Comparison of ENCODE assay signal across 10 cellular contexts in genomic region chr4:69896530-69897116, GRCh38. TPM values are rescaled to one million over a fixed set of nuclear protein-coding genes. Genes with fewer than 3 reads are reported as not detected.
DNase-seq lines count a peak whose midpoint lies in the region; ATAC-seq, FAIRE-seq and TF ChIP-seq lines count a peak whose summit lies in the region.
"Had no signal": no experiment of that assay in that cellular context is flagged by ENCODE, and none has a peak within 500 bp of the region (broad histone marks: within the 10 kb centered on the region; RNA-seq: fewer than 3 reads in every experiment).

No MANE protein-coding gene starts in this region.

- TF ChIP-seq CTCF in D721Med (IDR thresholded peaks at IDR 0.05; ENCODE audit: insufficient read depth, missing control alignments) = peak; percentile 44
- TF ChIP-seq CTCF in LNCaP clone FGC (IDR thresholded peaks at IDR 0.05; ENCODE audit: control insufficient read depth, extremely low read depth, insufficient read depth) = peak; percentile 50
- peak; percentile 47 for TF ChIP-seq CTCF in brain microvascular endothelial cell (IDR thresholded peaks at IDR 0.05; ENCODE audit: low read depth, low read length, missing control alignments)
- TF ChIP-seq CTCF in liver (IDR thresholded peaks at IDR 0.05; ENCODE audit: low read depth, low read length, missing input control) = peak; percentile 56

- in situ Hi-C loops in brain microvascular endothelial cell (cut with HindIII; ENCODE audit: low pct_ligation_motif_present, low sequenced_read_pairs) = no loop called here

- no peak overlapping the region for H3K27ac ChIP-seq in brain microvascular endothelial cell
- H3K27ac ChIP-seq in liver (ENCODE audit: low read depth in 1 of 2, low read length in 2 of 2) = no peak overlapping the region
- H3K27ac ChIP-seq: SJSA1 had no signal

- FAIRE-seq in D721Med (lab: Jason Lieb, UNC) = peak; percentile 60

- H3K4me3 ChIP-seq in LNCaP clone FGC (ENCODE audit: low read depth, low read length) (no peak overlapping the region), brain microvascular endothelial cell (ENCODE audit: low read depth, low read length) (no peak overlapping the region), liver (ENCODE audit: low read depth in 1 of 3, low read length in 3 of 3) (no peak overlapping the region)
- H3K4me3 ChIP-seq: SJSA1 had no signal

- H3K4me1 ChIP-seq in liver (ENCODE audit: control insufficient read depth in 4 of 4, insufficient read depth in 4 of 4, low read length in 3 of 4) = no peaks in the 10 kb centered on the region
- H3K4me1 ChIP-seq: SJSA1 had no signal

- no peak for ATAC-seq in GM18498 (IDR thresholded peaks at IDR 0.05; ENCODE audit: unreplicated experiment)
- ATAC-seq in HG03108 (IDR thresholded peaks at IDR 0.05; ENCODE audit: unreplicated experiment) = no peak

- TF ChIP-seq RAD21 in liver (IDR thresholded peaks at IDR 0.05) = peak; percentile 76 to 80

- H3K9me3 ChIP-seq in liver (ENCODE audit: control insufficient read depth in 4 of 4, low read length in 3 of 4) = no peaks in the 10 kb centered on the region
- H3K9me3 ChIP-seq: SJSA1 had no signal

- no peak overlapping the region for H3K9ac ChIP-seq in liver (ENCODE audit: low read depth in 1 of 2, low read length in 2 of 2)

- DNase-seq in D721Med (ENCODE audit: insufficient read length, low spot score) = no peak
- DNase-seq in LNCaP clone FGC (ENCODE audit: low read depth) = no peak
- no peak for DNase-seq in brain microvascular endothelial cell
- no peak for DNase-seq in pons (ENCODE audit: low spot score)
- DNase-seq in A172 (ENCODE audit: low spot score) = no peak
- DNase-seq: retina had no signal

- H3K36me3 ChIP-seq in brain microvascular endothelial cell (replicated peaks) = no peaks in the 10 kb centered on the region
- no peaks in the 10 kb centered on the region for H3K36me3 ChIP-seq in liver (ENCODE audit: control insufficient read depth in 4 of 4, insufficient read depth in 3 of 4, low read depth in 1 of 4, low read length in 3 of 4)
- H3K36me3 ChIP-seq: SJSA1 had no signal

- H3K27me3 ChIP-seq in brain microvascular endothelial cell (replicated peaks) (no peaks in the 10 kb centered on the region), liver (ENCODE audit: control insufficient read depth in 4 of 4, insufficient read depth in 4 of 4, low read length in 3 of 4) (no peaks in the 10 kb centered on the region)
- H3K27me3 ChIP-seq: SJSA1 had no signal

TF ChIP-seq in liver, 16 proteins besides CTCF, POLR2A, EP300 and RAD21:
- TF ChIP-seq YY1 (IDR thresholded peaks at IDR 0.05) (no peak), FOXA1 (IDR thresholded peaks at IDR 0.05) (no peak), REST (IDR thresholded peaks at IDR 0.05) (no peak), SP1 (IDR thresholded peaks at IDR 0.05) (no peak), NR2F2 (IDR thresholded peaks at IDR 0.05) (no peak), HNF4A (conservative IDR thresholded peaks at IDR 0.05) (no peak)

RNA-seq across cellular contexts. Expression of gene CSN1S1, which starts 34.2 kb away (rescaled TPM):
- total RNA-seq in liver = not detected
- polyA plus RNA-seq in liver = not detected
- not detected in 2 replicates for total RNA-seq in A172 (2014; rRNA removed; shearing (Covaris generic))
- total RNA-seq: SJSA1 had no signal

RNA-seq across cellular contexts. Expression of gene SULT1E1, which starts 36.7 kb away (rescaled TPM):
- 10 to 100 TPM; 14.7 to 63.0 TPM for total RNA-seq in liver
- polyA plus RNA-seq in liver = 10 to 100 TPM in 1 of 2 donors, 1 to 10 TPM in 1; 1.8 to 26.0 TPM
- total RNA-seq in A172 (2014; rRNA removed; shearing (Covaris generic)) = not detected in 2 replicates
- total RNA-seq: SJSA1 had no signal

Comparison
In these comparisons a context has a peak if more than half of its experiments do, and no peak if none do; other contexts are left out.
1. RNA of gene SULT1E1, which starts 36.7 kb away (total RNA-seq): 14.7 to 63.0 TPM in liver; not detected in A172; every median in the first group is over 10 times any median in the second.
2. Peak in every context shown above with its lines, with median percentiles within 50 percentile points of each other: CTCF ChIP-seq.